9 cellular contexts compared by ENCODE assay signal in the genomic region with DNA sequence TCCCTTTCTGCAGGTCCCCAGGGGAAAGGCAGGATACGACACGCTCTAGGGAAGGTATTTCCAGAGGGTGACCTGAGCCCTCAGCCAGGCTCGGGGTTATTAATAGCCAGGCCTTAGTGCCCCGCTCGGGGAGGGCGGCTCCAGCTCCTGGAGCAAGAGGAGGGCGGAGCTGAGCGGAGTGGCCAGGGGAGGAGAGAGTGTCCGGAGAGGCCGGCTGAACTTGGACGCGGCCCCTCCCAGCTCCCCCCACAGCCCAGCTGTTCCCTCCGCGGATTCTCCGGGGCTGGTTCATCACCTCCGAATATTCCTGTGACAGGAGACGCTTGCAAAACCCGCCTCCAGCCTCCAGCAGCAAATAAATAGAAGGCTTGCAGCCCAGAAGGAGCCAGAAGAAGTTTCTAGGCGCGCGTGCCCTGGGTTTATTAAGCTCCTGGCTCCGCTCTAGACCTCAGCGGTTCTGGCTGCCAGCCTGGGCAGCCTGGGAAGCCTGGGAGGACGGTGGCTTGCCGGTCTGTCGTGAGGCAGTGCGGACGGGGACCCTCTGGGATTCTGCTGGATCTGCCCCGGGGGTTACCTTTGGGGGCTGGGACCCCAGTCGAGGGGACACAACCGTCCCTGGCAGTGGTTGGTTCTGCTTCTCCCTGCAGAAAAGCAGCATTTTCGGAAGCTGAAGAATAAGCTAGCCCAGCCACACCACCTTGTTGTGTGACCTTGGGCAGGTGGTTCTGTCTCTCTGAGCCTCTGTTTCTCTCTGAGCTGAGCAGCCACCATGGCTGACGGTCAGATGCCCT. TPM values are rescaled to one million over a fixed set of nuclear protein-coding genes. Genes with fewer than 3 reads are reported as not detected.
DNase-seq lines count a peak whose midpoint lies in the region; ATAC-seq and TF ChIP-seq lines count a peak whose summit lies in the region.
"Had no signal": no experiment of that assay in that cellular context is flagged by ENCODE, and none has a peak within 500 bp of the region (broad histone marks: within the 10 kb centered on the region; RNA-seq: fewer than 3 reads in every experiment).

A gene with protein sequence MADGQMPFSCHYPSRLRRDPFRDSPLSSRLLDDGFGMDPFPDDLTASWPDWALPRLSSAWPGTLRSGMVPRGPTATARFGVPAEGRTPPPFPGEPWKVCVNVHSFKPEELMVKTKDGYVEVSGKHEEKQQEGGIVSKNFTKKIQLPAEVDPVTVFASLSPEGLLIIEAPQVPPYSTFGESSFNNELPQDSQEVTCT (plus strand): TSS at position 388 of the 791 bp plus-strand sequence. CDS start 382 bp downstream, at position 770.

- H3K4me3 ChIP-seq in LNCaP clone FGC (ENCODE audit: low read depth, low read length) = peak within 1 kb of the TSS; percentile 43
- peak within 1 kb of the TSS; percentile 48 for H3K4me3 ChIP-seq in iPS-18a (ENCODE audit: low read length)
- H3K4me3 ChIP-seq in skeletal muscle cell (ENCODE audit: low read depth, low read length) = peak within 1 kb of the TSS; percentile 42

- no peaks in the 10 kb centered on the region for H3K36me3 Mint-ChIP-seq in brain

- no peak within 1 kb of the TSS for H3K9ac ChIP-seq in iPS-18a (ENCODE audit: low read length)

- H3K9me3 Mint-ChIP-seq in brain = peaks cover 0 to 3% (median 0%) of the 10 kb centered on the region in 5 experiments
- H3K9me3 Mint-ChIP-seq: activated B cell treated with CpG ODN at 0.5 μM for 24 hours had no signal

- peaks cover 44% of the 10 kb centered on the region for H3K4me1 ChIP-seq in iPS-18a (ENCODE audit: control insufficient read depth, low read depth, low read length)

- H3K9me3 ChIP-seq in iPS-18a (ENCODE audit: control insufficient read depth, low read depth, low read length) = no peaks in the 10 kb centered on the region

- H3K27ac Mint-ChIP-seq in brain = peak within 1 kb of the TSS in 3 of 5 experiments; percentile 67 to 93 (median 85)
- H3K27ac Mint-ChIP-seq: activated B cell treated with CpG ODN at 0.5 μM for 24 hours had no signal

- H3K4me3 Mint-ChIP-seq in brain = peak within 1 kb of the TSS in 3 of 5 experiments; percentile 70 to 92 (median 75)
- H3K4me3 Mint-ChIP-seq: activated B cell treated with CpG ODN at 0.5 μM for 24 hours had no signal

- no peak within 1 kb of the TSS for H3K27ac ChIP-seq in iPS-18a (ENCODE audit: low read length)

- ATAC-seq in HG02623 (IDR thresholded peaks at IDR 0.05; ENCODE audit: unreplicated experiment) = no peak

- TF ChIP-seq CTCF in LNCaP clone FGC (IDR thresholded peaks at IDR 0.05; ENCODE audit: control insufficient read depth, extremely low read depth, insufficient read depth) (no peak), brain (conservative IDR thresholded peaks at IDR 0.05) (no peak)

- H3K27me3 Mint-ChIP-seq in brain = peaks cover 24% of the 10 kb centered on the region

- H3K27me3 ChIP-seq in iPS-18a (ENCODE audit: control insufficient read depth, insufficient read depth, low read length) = no peaks in the 10 kb centered on the region

- no peaks in the 10 kb centered on the region for H3K36me3 ChIP-seq in iPS-18a (ENCODE audit: control insufficient read depth, low read depth, low read length)

- DNase-seq in A172 (ENCODE audit: low spot score) (peak; percentile 91), LNCaP clone FGC (ENCODE audit: low read depth) (peak; percentile 21), skeletal muscle cell (ENCODE audit: low read depth) (peak; percentile 72)
- no peak for DNase-seq in activated CD4-positive, alpha-beta T cell treated with anti-CD3 and anti-CD28 coated beads for 4 hours
- DNase-seq in activated T-cell treated with anti-CD3 and anti-CD28 coated beads, Interleukin-2, amount 50 U/mL, for 1 hour = no peak
- DNase-seq: activated B cell treated with CpG ODN at 0.5 μM for 24 hours had no signal

- H3K4me1 Mint-ChIP-seq in brain = peaks cover 52% of the 10 kb centered on the region
- H3K4me1 Mint-ChIP-seq: activated B cell treated with CpG ODN at 0.5 μM for 24 hours had no signal

RNA-seq across cellular contexts. Expression of the gene that starts here (rescaled TPM):
- 39.9 and 46.0 TPM in 2 replicates for total RNA-seq in A172 (2014; rRNA removed; shearing (Covaris generic))
- 70.7 TPM for polyA plus RNA-seq in brain (ENCODE audit: insufficient read depth, low read depth, low replicate concordance)
- total RNA-seq: activated B cell treated with CpG ODN at 0.5 μM for 24 hours had no signal

Comparison
In these comparisons a context has a peak if more than half of its experiments do, and no peak if none do; other contexts are left out.
1. DNase-seq: peak in A172 (single experiment), LNCaP clone FGC (single experiment) and skeletal muscle cell (single experiment); none in activated CD4-positive, alpha-beta T cell treated with anti-CD3 and anti-CD28 coated beads for 4 hours (0 of 2) and activated T-cell treated with anti-CD3 and anti-CD28 coated beads, Interleukin-2, amount 50 U/mL, for 1 hour (single experiment).
2. Peak in every context shown above with its lines, with median percentiles within 50 percentile points of each other: H3K4me3 ChIP-seq.